ENCODE assay signal across 8 cellular contexts in genomic region chrX:53081925-53082772, GRCh38. TPM values are rescaled to one million over a fixed set of nuclear protein-coding genes. Genes with fewer than 3 reads are reported as not detected.
DNase-seq lines count a peak whose midpoint lies in the region; ATAC-seq and TF ChIP-seq lines count a peak whose summit lies in the region.

Gene TSPYL2 (plus strand): TSS chrX:53082367. CDS start chrX:53082499, 132 bp downstream.

- peak within 1 kb of the TSS; percentile 95 for H3K27ac Mint-ChIP-seq in activated CD4-positive, alpha-beta memory T cell treated with anti-CD3 and anti-CD28 coated beads for 36 hours

- intact Hi-C loops in activated CD4-positive, alpha-beta memory T cell treated with anti-CD3 and anti-CD28 coated beads for 36 hours (cut with micrococcal nuclease): loop anchor here (10.0 kb wide), 1 partner anchor 963 kb away; the partner anchor contains the start of gene PHF8
- intact Hi-C loops in right lobe of liver (cut with DNase I): no loop called here

- H3K4me1 ChIP-seq in right lobe of liver: peaks cover 0 to 3% (median 0%) of the 10 kb centered on the region in 4 donors

- 39% methylated on average over 55 of the region's 86 CpGs for WGBS in right lobe of liver (ENCODE audit: insufficient coverage, low coverage, low lambda C conversion rate, missing lambda C conversion rate)

- peak within 1 kb of the TSS; percentile 66 to 69 (median 68) for H3K4me3 ChIP-seq in right lobe of liver

- TF ChIP-seq POLR2A in right lobe of liver (IDR thresholded peaks at IDR 0.05): peak; percentile 99

- no peaks in the 10 kb centered on the region for H3K27me3 ChIP-seq in right lobe of liver

- ATAC-seq in GM19438 (IDR thresholded peaks at IDR 0.05; ENCODE audit: low read depth, unreplicated experiment): peak; percentile 88
- peak; percentile 61 for ATAC-seq in HG03575 (IDR thresholded peaks at IDR 0.05; ENCODE audit: extremely low read depth, insufficient number of reproducible peaks, low FRiP score, unreplicated experiment)
- ATAC-seq in right lobe of liver: peak; percentile 94 to 97 (median 96)

- peaks cover 47% of the 10 kb centered on the region for H3K4me1 Mint-ChIP-seq in activated CD4-positive, alpha-beta memory T cell treated with anti-CD3 and anti-CD28 coated beads for 36 hours (ENCODE audit: low read depth)

- peak within 1 kb of the TSS; percentile 90 for H3K4me3 Mint-ChIP-seq in activated CD4-positive, alpha-beta memory T cell treated with anti-CD3 and anti-CD28 coated beads for 36 hours

- no peaks in the 10 kb centered on the region for H3K9me3 Mint-ChIP-seq in activated CD4-positive, alpha-beta memory T cell treated with anti-CD3 and anti-CD28 coated beads for 36 hours

- H3K36me3 ChIP-seq in right lobe of liver: no peaks in the 10 kb centered on the region

- CTCF ChIA-PET in activated CD4-positive, alpha-beta memory T cell treated with anti-CD3 and anti-CD28 coated beads for 36 hours (lab: Charles Lee): interaction anchor here (0.7 to 1.3 kb wide), 2 partner anchors 10 to 11 kb away, joined by 3 to 4 read pairs; no protein-coding TSS in a partner anchor

- peak within 1 kb of the TSS; percentile 75 to 82 (median 78) for H3K27ac ChIP-seq in right lobe of liver

- no peak for TF ChIP-seq CTCF in right lobe of liver (IDR thresholded peaks at IDR 0.05)

- H3K9me3 ChIP-seq in right lobe of liver: no peaks in the 10 kb centered on the region

- peaks cover 28% of the 10 kb centered on the region for H3K36me3 Mint-ChIP-seq in activated CD4-positive, alpha-beta memory T cell treated with anti-CD3 and anti-CD28 coated beads for 36 hours

- POLR2A ChIA-PET in activated CD4-positive, alpha-beta memory T cell treated with anti-CD3 and anti-CD28 coated beads for 36 hours (lab: Charles Lee): interaction anchor here (0.6 to 2.5 kb wide), 6 partner anchors 8 to 1926 kb away, joined by 3 to 17 read pairs (median 4); partner anchors contain the start of genes KANTR and RIBC1

- DNase-seq in CD1c-positive myeloid dendritic cell (ENCODE audit: extremely low spot score) (peak; percentile 92), NCI-H82 treated with DMSO at 0.1 percent for 48 hours (lab: John Stamatoyannopoulos, UW; ENCODE audit: unreplicated experiment) (peak; percentile 95), dermis microvascular lymphatic vessel endothelial cell (ENCODE audit: low read depth in 2 of 2) (peak; percentile 92 to 97), right lobe of liver (peak; percentile 94)
- peak; percentile 95 for DNase-seq in activated CD4-positive, alpha-beta memory T cell treated with anti-CD3 and anti-CD28 coated beads for 36 hours
- DNase-seq in stimulated activated CD4-positive, alpha-beta T cell treated with anti-CD3 and anti-CD28 coated beads, Interleukin-4, amount 100 ng/mL, for 4 hours: peak; percentile 88 to 94

- no peaks in the 10 kb centered on the region for H3K27me3 Mint-ChIP-seq in activated CD4-positive, alpha-beta memory T cell treated with anti-CD3 and anti-CD28 coated beads for 36 hours

RNA-seq across cellular contexts. Expression of gene TSPYL2, which starts in this region (rescaled TPM):
- 10 to 100 TPM; 70.6 to 72.8 TPM for total RNA-seq in activated CD4-positive, alpha-beta memory T cell treated with anti-CD3 and anti-CD28 coated beads for 36 hours
- total RNA-seq in dermis microvascular lymphatic vessel endothelial cell: 4.9 and 7.6 TPM in 2 replicates
- 1 to 10 TPM; 2.8 to 8.8 (median 4.9) TPM for total RNA-seq in right lobe of liver

Comparison
In these comparisons a context has a peak if more than half of its experiments do, and no peak if none do; other contexts are left out.
1. Peak in every context shown above with its lines: DNase-seq, ATAC-seq, H3K4me3 ChIP-seq and H3K27ac ChIP-seq.